In the genomic region with DNA sequence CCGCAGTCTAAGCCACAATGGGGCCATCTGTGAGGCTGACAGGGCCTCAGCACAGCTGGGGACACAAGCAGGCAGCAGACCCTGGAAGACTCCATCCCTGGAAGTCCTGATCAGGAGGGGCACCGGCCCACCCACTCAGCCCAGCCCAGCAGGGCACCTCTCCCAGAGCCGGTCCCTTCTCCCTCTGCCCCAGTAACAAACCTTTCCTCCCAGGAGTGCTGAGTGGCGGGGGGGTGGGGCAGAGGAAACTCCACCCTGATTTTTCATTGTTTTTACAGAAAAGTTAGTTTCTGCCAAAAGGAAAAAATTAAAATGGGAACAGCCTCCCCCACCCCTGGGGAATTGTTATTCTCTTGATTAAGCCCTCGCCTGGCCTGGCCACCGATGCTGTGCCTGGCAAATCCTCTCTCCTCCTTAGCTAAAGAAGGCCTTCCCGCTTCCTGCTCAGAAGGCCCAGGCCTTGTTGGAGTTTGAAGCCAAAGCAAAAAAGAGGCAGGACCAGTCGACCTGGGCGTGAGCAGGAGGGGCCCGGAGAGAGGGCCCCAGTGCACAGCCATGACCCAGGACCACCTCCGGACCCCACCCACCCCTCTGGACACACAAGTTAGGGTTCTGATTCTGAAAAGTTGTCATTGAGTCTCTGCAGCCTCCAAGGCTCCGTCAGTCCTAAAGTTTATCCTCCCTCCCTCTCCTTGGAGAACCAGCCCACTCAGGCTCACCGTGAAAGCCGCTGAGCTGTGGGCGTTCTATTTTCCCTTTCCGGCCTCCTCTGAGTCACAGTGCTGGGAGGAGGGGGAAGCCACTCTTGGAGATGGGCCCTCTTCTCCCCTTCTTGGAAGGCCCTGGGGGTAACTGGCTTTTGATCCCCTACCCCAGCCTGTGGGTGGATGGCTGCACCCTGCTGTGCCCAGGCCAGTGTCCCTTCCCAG, we compare ENCODE assay signal across 1 cellular context.
TF ChIP-seq lines count a peak whose summit lies in the region.

No MANE protein-coding gene starts in this region.

TF ChIP-seq in endothelial cell of umbilical vein, 7 proteins besides CTCF, POLR2A, EP300 and RAD21 (continued from another document):
- TF ChIP-seq MAX (IDR thresholded peaks at IDR 0.05; ENCODE audit: insufficient read depth, insufficient read length) = no peak
